In the genomic region with DNA sequence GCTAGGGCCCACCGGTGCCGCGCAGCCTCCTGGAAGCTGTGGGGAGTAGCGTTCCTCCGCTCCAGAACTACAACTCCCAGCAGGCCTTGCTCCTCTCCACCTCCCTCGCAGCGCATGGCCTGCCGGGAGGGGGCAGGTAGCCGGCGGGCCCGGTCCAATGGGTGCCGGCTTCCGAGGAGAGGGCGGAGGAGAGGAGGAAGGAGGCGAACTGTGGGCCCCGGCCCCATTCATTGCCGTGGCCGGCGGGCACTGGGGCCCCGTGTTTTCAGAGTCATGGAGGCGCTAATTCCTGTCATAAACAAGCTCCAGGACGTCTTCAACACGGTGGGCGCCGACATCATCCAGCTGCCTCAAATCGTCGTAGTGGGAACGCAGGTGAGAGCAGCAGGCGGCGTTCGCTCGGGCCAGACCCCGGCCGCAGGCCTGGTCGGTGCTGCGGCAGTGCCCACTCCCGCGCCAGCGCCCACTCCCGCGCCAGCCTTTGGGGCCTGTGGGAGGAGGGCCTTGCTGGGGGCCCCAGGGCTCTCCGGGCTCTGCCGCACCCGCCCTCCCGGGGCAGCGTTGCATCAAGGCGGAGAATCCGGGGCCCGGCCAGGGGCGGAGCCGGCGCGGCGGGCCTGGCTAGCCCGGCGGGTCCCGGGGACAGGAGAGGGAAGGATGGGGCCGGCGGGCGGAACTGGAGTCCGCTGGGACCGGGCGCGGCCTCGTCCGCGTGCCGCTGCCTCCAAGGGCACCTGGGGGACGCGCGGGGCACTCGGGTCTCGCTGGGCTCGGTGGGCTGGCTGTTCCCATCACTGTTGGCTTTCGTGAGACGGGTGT, we compare ENCODE assay signal across 8 cellular contexts. TPM values are rescaled to one million over a fixed set of nuclear protein-coding genes. Genes with fewer than 3 reads are reported as not detected.
DNase-seq lines count a peak whose midpoint lies in the region; ATAC-seq and TF ChIP-seq lines count a peak whose summit lies in the region.

TSS of gene DNM1L (plus strand) at position 211 of the 819 bp plus-strand sequence. CDS start at position 274, 63 bp downstream.

- peak; percentile 15; the same call in 1 of the 2 replicates for TF ChIP-seq EP300 in Ishikawa (IDR thresholded peaks at IDR 0.05; ENCODE audit: borderline replicate concordance)

- intact Hi-C loops in PC-3 (cut with micrococcal nuclease): loop anchor here (2.0 kb wide), 1 partner anchor 76 kb away; the partner anchor contains the start of gene YARS2

- H3K9me3 ChIP-seq in PC-3 (ENCODE audit: low read length): no peaks in the 10 kb centered on the region

- DNase-seq in DMS114 treated with DMSO at 0.1 percent for 48 hours (lab: John Stamatoyannopoulos, UW; ENCODE audit: unreplicated experiment) (peak; percentile 96), PC-3 (peak; percentile 93), activated T-cell treated with anti-CD3 and anti-CD28 coated beads for 48 hours (ENCODE audit: low read depth) (peak; percentile 90), epithelial cell of prostate (ENCODE audit: low read depth, low spot score) (peak; percentile 72), mucosa of gallbladder (ENCODE audit: low spot score) (peak; percentile 92)
- DNase-seq in stimulated activated CD8-positive, alpha-beta memory T cell treated with anti-CD3 and anti-CD28 coated beads, Interleukin-4, amount 100 ng/mL, for 4 hours (ENCODE audit: low read depth in 2 of 2, low spot score in 1 of 2): peak; percentile 72 to 83

- CTCF ChIA-PET in PC-3 (lab: Charles Lee): interaction anchor here (0.5 kb wide), 1 partner anchor 1983 kb away, joined by 14 read pairs; the partner anchor contains the start of gene IPO8

- no peaks in the 10 kb centered on the region for H3K36me3 ChIP-seq in PC-3 (ENCODE audit: low read depth, low read length)

- H3K27me3 ChIP-seq in PC-3 (ENCODE audit: low read length): no peaks in the 10 kb centered on the region

- TF ChIP-seq CTCF in PC-3 (conservative IDR thresholded peaks at IDR 0.05; ENCODE audit: low read depth, low read length): no peak

- H3F3A ChIP-seq in PC-3 (ENCODE audit: low read length, unreplicated experiment): no peaks in the 10 kb centered on the region

- peak within 1 kb of the TSS; percentile 36 for H3K27ac ChIP-seq in PC-3 (ENCODE audit: low read length)
- peak within 1 kb of the TSS; percentile 96 for H3K27ac ChIP-seq in epithelial cell of prostate

- peaks cover 5% of the 10 kb centered on the region for H3K4me1 ChIP-seq in PC-3 (ENCODE audit: insufficient read depth, low read length)

- H3K79me2 ChIP-seq in PC-3 (ENCODE audit: low read length): peaks cover 46% of the 10 kb centered on the region

- BruUV-seq in PC-3 (replicated peaks; lab: Mats Ljungman, UMichigan): no TSS peak

- H3K4me3 ChIP-seq in PC-3 (ENCODE audit: low read length): peak within 1 kb of the TSS; percentile 88

- peak within 1 kb of the TSS; percentile 79 for H3K9ac ChIP-seq in PC-3 (ENCODE audit: low read length)

- POLR2A ChIA-PET in PC-3 (lab: Charles Lee; ENCODE audit: unreplicated experiment): interaction anchor here (0.8 kb wide), 1 partner anchor 76 kb away, joined by 3 read pairs; no protein-coding TSS in a partner anchor

- peak within 1 kb of the TSS; percentile 75 for H2AFZ ChIP-seq in PC-3 (ENCODE audit: low read length)

- TF ChIP-seq RAD21 in Ishikawa (IDR thresholded peaks at IDR 0.05; ENCODE audit: low read depth): no peak

- H3K9me2 ChIP-seq in PC-3 (replicated peaks; ENCODE audit: low read length): no peaks in the 10 kb centered on the region

- H3K4me2 ChIP-seq in PC-3 (ENCODE audit: low read length): peak within 1 kb of the TSS; percentile 82

- peaks cover 26% of the 10 kb centered on the region for H4K20me1 ChIP-seq in PC-3 (ENCODE audit: low read length)

- ATAC-seq in GM21576 (IDR thresholded peaks at IDR 0.05; ENCODE audit: unreplicated experiment) (peak; percentile 90), PC-3 (peak; percentile 93)

TF ChIP-seq in Ishikawa, 13 proteins besides CTCF, POLR2A, EP300 and RAD21:
- TF ChIP-seq TCF12 (IDR thresholded peaks at IDR 0.05; ENCODE audit: low read depth): peak; percentile 69
- TF ChIP-seq CREB1 (IDR thresholded peaks at IDR 0.05; ENCODE audit: low read depth): peak; percentile 7; the same call in 1 of the 2 replicates
- no peak for TF ChIP-seq EGR1 (IDR thresholded peaks at IDR 0.05)
- TF ChIP-seq NFIC (IDR thresholded peaks at IDR 0.05): no peak
- TF ChIP-seq, protein P1, sequence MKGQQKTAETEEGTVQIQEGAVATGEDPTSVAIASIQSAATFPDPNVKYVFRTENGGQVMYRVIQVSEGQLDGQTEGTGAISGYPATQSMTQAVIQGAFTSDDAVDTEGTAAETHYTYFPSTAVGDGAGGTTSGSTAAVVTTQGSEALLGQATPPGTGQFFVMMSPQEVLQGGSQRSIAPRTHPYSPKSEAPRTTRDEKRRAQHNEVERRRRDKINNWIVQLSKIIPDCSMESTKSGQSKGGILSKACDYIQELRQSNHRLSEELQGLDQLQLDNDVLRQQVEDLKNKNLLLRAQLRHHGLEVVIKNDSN (IDR thresholded peaks at IDR 0.05): no peak; the same call in 1 of the 2 replicates
- peak; percentile 87 for TF ChIP-seq TAF1 (IDR thresholded peaks at IDR 0.05; ENCODE audit: low read depth)
- TF ChIP-seq ZBTB7A (IDR thresholded peaks at IDR 0.05; ENCODE audit: low read depth): peak; percentile 87
- 0 out of 2 replicates have a peak, but pooled peaks have one; percentile 36 for TF ChIP-seq TEAD4 (IDR thresholded peaks at IDR 0.05)
- peak; percentile 74; the same call in 1 of the 2 replicates for TF ChIP-seq YY1 (IDR thresholded peaks at IDR 0.05; ENCODE audit: low read depth)
- TF ChIP-seq MAX (IDR thresholded peaks at IDR 0.05): peak; percentile 23
- no peak for TF ChIP-seq FOXM1 (IDR thresholded peaks at IDR 0.05; ENCODE audit: borderline replicate concordance, low read depth)

RNA-seq across cellular contexts. Expression of gene DNM1L, which starts in this region (rescaled TPM):
- total RNA-seq in PC-3 (2014; rRNA removed): 29.9 and 38.7 TPM in 2 replicates
- 52.9 TPM for total RNA-seq in mucosa of gallbladder

Comparison
In these comparisons a context has a peak if more than half of its experiments do, and no peak if none do; other contexts are left out.
1. Peak in every context shown above with its lines: DNase-seq, ATAC-seq, H3K4me3 ChIP-seq and H3K27ac ChIP-seq.